In genomic region chr11:93736129-93736528, GRCh38 we compare ENCODE assay signal across 15 cellular contexts. TPM values are rescaled to one million over a fixed set of nuclear protein-coding genes. Genes with fewer than 3 reads are reported as not detected.
DNase-seq lines count a peak whose midpoint lies in the region; ATAC-seq, FAIRE-seq and TF ChIP-seq lines count a peak whose summit lies in the region.
"Had no signal": no experiment of that assay in that cellular context is flagged by ENCODE, and none has a peak within 500 bp of the region (broad histone marks: within the 10 kb centered on the region; RNA-seq: fewer than 3 reads in every experiment).

No MANE protein-coding gene starts in this region.

- H2AFZ ChIP-seq in endothelial cell of umbilical vein (ENCODE audit: low read depth, low read length), result no peak overlapping the region

- H3K4me1 ChIP-seq in endothelial cell of umbilical vein (ENCODE audit: control insufficient read depth, extremely low read depth, insufficient read depth, low read length) (peaks cover 40% of the 10 kb centered on the region), colonic mucosa (peaks cover 24% of the 10 kb centered on the region)

- H3K4me2 ChIP-seq in endothelial cell of umbilical vein (ENCODE audit: insufficient read depth, low read length), result peak overlapping the region; percentile 83

- ATAC-seq in stimulated activated naive B cell treated with anti-CD40 and anti-IgM and Interleukin-4, amounts not matched to agents 10 μg/mL and 1 μg/mL and 100 μg/mL, for 72 hours (replicated peaks), result no peak
- ATAC-seq: mucosa of descending colon had no signal

- H3K36me3 ChIP-seq in SK-N-MC (ENCODE audit: insufficient read depth, low read length) (peaks cover 94% of the 10 kb centered on the region), endothelial cell of umbilical vein (ENCODE audit: control insufficient read depth in 2 of 2, extremely low read depth in 1 of 2, insufficient read depth in 2 of 2, low read length in 2 of 2) (peaks cover 18 to 68% of the 10 kb centered on the region in 2 experiments), colonic mucosa (peaks cover 24% of the 10 kb centered on the region)

- peaks cover 87% of the 10 kb centered on the region for H3K79me2 ChIP-seq in endothelial cell of umbilical vein (ENCODE audit: control insufficient read depth, insufficient read depth, low read length)

- peaks cover 16% of the 10 kb centered on the region for H4K20me1 ChIP-seq in endothelial cell of umbilical vein (replicated peaks; ENCODE audit: control insufficient read depth, extremely low read depth, insufficient read depth, low read length)

- H3K9ac ChIP-seq in SK-N-MC (ENCODE audit: insufficient read length) (peak overlapping the region; percentile 100), endothelial cell of umbilical vein (replicated peaks; ENCODE audit: extremely low read depth, insufficient read depth, low read length) (no peak overlapping the region), colonic mucosa (ENCODE audit: low read depth in 2 of 2, low read length in 2 of 2) (no peak overlapping the region)

- peaks cover 71% of the 10 kb centered on the region for H3K4me1 Mint-ChIP-seq in activated naive CD4-positive, alpha-beta T cell treated with anti-CD3 and anti-CD28 coated beads, Interleukin-2, amount 50 U/mL, for 24 hours
- peaks cover 14 to 43% of the 10 kb centered on the region in 2 donors for H3K4me1 Mint-ChIP-seq in stimulated activated naive B cell treated with anti-CD40 and anti-IgM and Interleukin-4, amounts not matched to agents 10 μg/mL and 1 μg/mL and 100 μg/mL, for 72 hours

- intact Hi-C loops in endothelial cell of umbilical vein (cut with micrococcal nuclease), result no loop called here
- intact Hi-C loops in colonic mucosa (cut with DNase I), result loop anchor here (5.0 kb wide), 1 partner anchor 74 kb away; the partner anchor contains the start of gene CEP295

- peaks cover 59% of the 10 kb centered on the region for H3K36me3 Mint-ChIP-seq in activated naive CD4-positive, alpha-beta T cell treated with anti-CD3 and anti-CD28 coated beads, Interleukin-2, amount 50 U/mL, for 24 hours
- H3K36me3 Mint-ChIP-seq in stimulated activated naive B cell treated with anti-CD40 and anti-IgM and Interleukin-4, amounts not matched to agents 10 μg/mL and 1 μg/mL and 100 μg/mL, for 72 hours, result peaks cover 47 to 67% of the 10 kb centered on the region in 2 donors

- H3K9me3 Mint-ChIP-seq in activated naive CD4-positive, alpha-beta T cell treated with anti-CD3 and anti-CD28 coated beads, Interleukin-2, amount 50 U/mL, for 24 hours, result no peaks in the 10 kb centered on the region
- no peaks in the 10 kb centered on the region for H3K9me3 Mint-ChIP-seq in stimulated activated naive B cell treated with anti-CD40 and anti-IgM and Interleukin-4, amounts not matched to agents 10 μg/mL and 1 μg/mL and 100 μg/mL, for 72 hours

- peak overlapping the region; percentile 27 for H3K27ac Mint-ChIP-seq in activated naive CD4-positive, alpha-beta T cell treated with anti-CD3 and anti-CD28 coated beads, Interleukin-2, amount 50 U/mL, for 24 hours
- H3K27ac Mint-ChIP-seq in stimulated activated naive B cell treated with anti-CD40 and anti-IgM and Interleukin-4, amounts not matched to agents 10 μg/mL and 1 μg/mL and 100 μg/mL, for 72 hours, result peak overlapping the region; percentile 25

- no peaks in the 10 kb centered on the region for H3K9me3 ChIP-seq in SK-N-MC (ENCODE audit: low read depth, low read length)
- H3K9me3 ChIP-seq in endothelial cell of umbilical vein (replicated peaks; ENCODE audit: control insufficient read depth, insufficient read depth, low read length), result no peaks in the 10 kb centered on the region
- H3K9me3 ChIP-seq in colonic mucosa, result no peaks in the 10 kb centered on the region
- H3K9me3 ChIP-seq: mucosa of descending colon had no signal

- peak overlapping the region; percentile 93 for H3K27ac ChIP-seq in SK-N-MC
- H3K27ac ChIP-seq in endothelial cell of umbilical vein (ENCODE audit: insufficient read depth, low read depth, low read length), result no peak overlapping the region
- no peak overlapping the region for H3K27ac ChIP-seq in colonic mucosa
- H3K27ac ChIP-seq: dorsolateral prefrontal cortex had no signal

- no peak for DNase-seq in activated naive CD4-positive, alpha-beta T cell treated with Interleukin-2 at 50 U/mL for 16 hours
- no peak for DNase-seq in SK-N-MC (ENCODE audit: low read depth, low spot score)
- DNase-seq in endothelial cell of umbilical vein (ENCODE audit: low read depth, low spot score), result no peak
- no peak for DNase-seq in stimulated activated naive B cell treated with anti-CD40 and anti-IgM and Interleukin-4, amounts not matched to agents 10 μg/mL and 1 μg/mL and 100 μg/mL, for 72 hours
- DNase-seq in colonic mucosa, result no peak
- no peak for DNase-seq in DMS153 treated with DMSO at 0.1 percent for 48 hours (lab: John Stamatoyannopoulos, UW; ENCODE audit: unreplicated experiment)
- no peak for DNase-seq in 8988T
- DNase-seq: activated effector memory CD4-positive, alpha-beta T cell treated with anti-CD3 and anti-CD28 coated beads, Interleukin-2, amount 50 U/mL, for 16 hours; AML-193; dorsolateral prefrontal cortex; Kasumi-1; mucosa of descending colon; NCI-H226; retina had no signal

- no peak for TF ChIP-seq POLR2A in endothelial cell of umbilical vein (IDR thresholded peaks at IDR 0.05; ENCODE audit: low read depth, low read length)

- no peaks in the 10 kb centered on the region for H3K9me1 ChIP-seq in endothelial cell of umbilical vein (replicated peaks; ENCODE audit: control insufficient read depth, extremely low read depth, insufficient read depth, low read length)

- H3K4me3 ChIP-seq in SK-N-MC (peak overlapping the region; percentile 98), endothelial cell of umbilical vein (replicated peaks in 1 of 3; ENCODE audit: insufficient read depth in 1 of 3, low read depth in 1 of 3, low read length in 3 of 3) (peak overlapping the region in 1 of 3 experiments; percentile 99), colonic mucosa (no peak overlapping the region)
- H3K4me3 ChIP-seq: dorsolateral prefrontal cortex, mucosa of descending colon had no signal

- no peaks in the 10 kb centered on the region for H3K27me3 Mint-ChIP-seq in activated naive CD4-positive, alpha-beta T cell treated with anti-CD3 and anti-CD28 coated beads, Interleukin-2, amount 50 U/mL, for 24 hours
- no peaks in the 10 kb centered on the region for H3K27me3 Mint-ChIP-seq in stimulated activated naive B cell treated with anti-CD40 and anti-IgM and Interleukin-4, amounts not matched to agents 10 μg/mL and 1 μg/mL and 100 μg/mL, for 72 hours

- CTCF ChIA-PET in endothelial cell of umbilical vein (lab: Charles Lee), result no interaction called here

- H3K4me3 Mint-ChIP-seq in activated naive CD4-positive, alpha-beta T cell treated with anti-CD3 and anti-CD28 coated beads, Interleukin-2, amount 50 U/mL, for 24 hours, result peak overlapping the region; percentile 99
- no peak overlapping the region for H3K4me3 Mint-ChIP-seq in stimulated activated naive B cell treated with anti-CD40 and anti-IgM and Interleukin-4, amounts not matched to agents 10 μg/mL and 1 μg/mL and 100 μg/mL, for 72 hours

- no peaks in the 10 kb centered on the region for H3K27me3 ChIP-seq in endothelial cell of umbilical vein (ENCODE audit: control insufficient read depth in 2 of 2, insufficient read depth in 2 of 2, low read length in 2 of 2)
- no peaks in the 10 kb centered on the region for H3K27me3 ChIP-seq in colonic mucosa
- H3K27me3 ChIP-seq: dorsolateral prefrontal cortex had no signal

- dilution Hi-C loops in endothelial cell of umbilical vein (cut with MboI; ENCODE audit: extremely low pct_ligation_motif_present, low sequenced_read_pairs), result no loop called here

- POLR2A ChIA-PET in endothelial cell of umbilical vein (lab: Charles Lee), result interaction anchor here (0.8 to 2.0 kb wide), 2 partner anchors 9 to 48 kb away, joined by 3 to 6 read pairs; partner anchors contain the start of gene MED17

- TF ChIP-seq CTCF in endothelial cell of umbilical vein (IDR thresholded peaks at IDR 0.05; ENCODE audit: extremely low read depth in 1 of 2, insufficient read depth in 1 of 2, low read depth in 1 of 2, low read length in 2 of 2), result no peak
- TF ChIP-seq CTCF in colonic mucosa (IDR thresholded peaks at IDR 0.05), result no peak

- no TSS peak for BruUV-seq in endothelial cell of umbilical vein (replicated peaks; lab: Mats Ljungman, UMichigan)

- no peak for FAIRE-seq in endothelial cell of umbilical vein (lab: Jason Lieb, UNC)

TF ChIP-seq in endothelial cell of umbilical vein, 7 proteins besides CTCF, POLR2A, EP300 and RAD21:
- TF ChIP-seq MYC (IDR thresholded peaks at IDR 0.05; ENCODE audit: low read depth, low read length), result no peak

RNA-seq across cellular contexts. Expression of gene TAF1D, which starts 5.2 kb away (rescaled TPM):
- total RNA-seq in endothelial cell of umbilical vein (172 and 181 TPM in 2 replicates), colonic mucosa (100 to 1,000 TPM in 1 of 2 donors, 10 to 100 TPM in 1; 73.7 to 100 TPM)
- polyA plus RNA-seq in endothelial cell of umbilical vein, result 39.7 and 60.7 TPM in 2 replicates
- 74.3 and 83.3 TPM in 2 replicates for polyA plus RNA-seq in endothelial cell of umbilical vein (2011; cell fraction: cytosol; rRNA removed)
- polyA plus RNA-seq in endothelial cell of umbilical vein (2011; cell fraction: nucleus; rRNA removed), result 322 and 436 TPM in 2 replicates
- polyA plus RNA-seq in endothelial cell of umbilical vein (2012), result 155 and 190 TPM in 2 replicates
- 49.6 and 68.3 TPM in 2 replicates for polyA minus RNA-seq in endothelial cell of umbilical vein
- polyA minus RNA-seq in endothelial cell of umbilical vein (2011; cell fraction: cytosol; rRNA and poly(A)+ RNA removed), result 96.9 TPM
- 205 and 310 TPM in 2 replicates for polyA minus RNA-seq in endothelial cell of umbilical vein (2011; cell fraction: nucleus; rRNA and poly(A)+ RNA removed)

RNA-seq across cellular contexts. Expression of gene C11orf54, which starts 5.3 kb away (rescaled TPM):
- 17.7 and 18.7 TPM in 2 replicates for total RNA-seq in endothelial cell of umbilical vein
- polyA plus RNA-seq in endothelial cell of umbilical vein, result 3.2 and 4.2 TPM in 2 replicates
- 6.3 and 8.2 TPM in 2 replicates for polyA plus RNA-seq in endothelial cell of umbilical vein (2011; cell fraction: cytosol; rRNA removed)
- polyA plus RNA-seq in endothelial cell of umbilical vein (2011; cell fraction: nucleus; rRNA removed), result 14.7 and 14.9 TPM in 2 replicates
- 17.4 and 20.8 TPM in 2 replicates for polyA plus RNA-seq in endothelial cell of umbilical vein (2012)
- polyA minus RNA-seq in endothelial cell of umbilical vein, result 3.5 and 5.0 TPM in 2 replicates
- 9.7 TPM for polyA minus RNA-seq in endothelial cell of umbilical vein (2011; cell fraction: cytosol; rRNA and poly(A)+ RNA removed)
- polyA minus RNA-seq in endothelial cell of umbilical vein (2011; cell fraction: nucleus; rRNA and poly(A)+ RNA removed), result 6.6 and 10.0 TPM in 2 replicates
- total RNA-seq in colonic mucosa, result 10 to 100 TPM; 37.1 to 59.4 TPM

RNA-seq across cellular contexts. Expression of gene MED17, which starts 48.0 kb away (rescaled TPM):
- total RNA-seq in endothelial cell of umbilical vein (33.5 and 40.6 TPM in 2 replicates), colonic mucosa (10 to 100 TPM; 23.9 to 30.9 TPM)
- polyA plus RNA-seq in endothelial cell of umbilical vein, result 9.8 and 11.3 TPM in 2 replicates
- polyA plus RNA-seq in endothelial cell of umbilical vein (2011; cell fraction: cytosol; rRNA removed), result 11.0 and 11.7 TPM in 2 replicates
- 43.2 and 49.1 TPM in 2 replicates for polyA plus RNA-seq in endothelial cell of umbilical vein (2011; cell fraction: nucleus; rRNA removed)
- polyA plus RNA-seq in endothelial cell of umbilical vein (2012), result 21.4 and 27.4 TPM in 2 replicates
- polyA minus RNA-seq in endothelial cell of umbilical vein, result 18.1 and 20.4 TPM in 2 replicates
- polyA minus RNA-seq in endothelial cell of umbilical vein (2011; cell fraction: cytosol; rRNA and poly(A)+ RNA removed), result 24.5 TPM
- polyA minus RNA-seq in endothelial cell of umbilical vein (2011; cell fraction: nucleus; rRNA and poly(A)+ RNA removed), result 58.9 and 59.8 TPM in 2 replicates
